24 cellular contexts compared by ENCODE assay signal in genomic region chr22:37139762-37140161, GRCh38. TPM values are rescaled to one million over a fixed set of nuclear protein-coding genes. Genes with fewer than 3 reads are reported as not detected.
DNase-seq lines count a peak whose midpoint lies in the region; ATAC-seq, FAIRE-seq and TF ChIP-seq lines count a peak whose summit lies in the region.
"Had no signal": no experiment of that assay in that cellular context is flagged by ENCODE, and none has a peak within 500 bp of the region (broad histone marks: within the 10 kb centered on the region; RNA-seq: fewer than 3 reads in every experiment).

No MANE protein-coding gene starts in this region.

- H3K27ac ChIP-seq in H9 (ENCODE audit: insufficient read length, low read depth, low read length): no peak overlapping the region
- H3K27ac ChIP-seq in GM12878 (ENCODE audit: control insufficient read depth, insufficient read depth): no peak overlapping the region
- H3K27ac ChIP-seq: esophagus squamous epithelium, GM23248, neutrophil, VCaP had no signal

- H4K91ac ChIP-seq in H9 (ENCODE audit: insufficient read length, low read depth, low read length): no peak overlapping the region

- no peak overlapping the region for H2BK15ac ChIP-seq in H9 (ENCODE audit: low read depth, low read length)

- H4K20me1 ChIP-seq in H9 (ENCODE audit: control insufficient read depth, insufficient read depth, insufficient read length) (no peaks in the 10 kb centered on the region), GM12878 (ENCODE audit: control insufficient read depth, insufficient read depth) (no peaks in the 10 kb centered on the region; the same call in 1 of the 2 replicates)

- CTCF ChIA-PET in GM12878 (lab: Yijun Ruan, JAX): interaction anchor here (1.0 to 1.9 kb wide), 6 partner anchors 9 to 40 kb away, joined by 4 to 8 read pairs (median 5); partner anchors contain the start of gene IL2RB

- H2BK5ac ChIP-seq in H9 (ENCODE audit: insufficient read length, low read length): no peak overlapping the region

- H3K23ac ChIP-seq in H9 (ENCODE audit: insufficient read length, low read depth, low read length): no peak overlapping the region

- H3T11ph ChIP-seq in H9 (ENCODE audit: low read length): no peak overlapping the region

- peaks cover 51% of the 10 kb centered on the region for H3K4me1 Mint-ChIP-seq in activated naive CD4-positive, alpha-beta T cell treated with anti-CD3 and anti-CD28 coated beads, Interleukin-2, amount 50 U/mL, for 24 hours
- peaks cover 0 to 5% of the 10 kb centered on the region in 2 experiments; a peak in 2 of 4 replicates for H3K4me1 Mint-ChIP-seq in H9
- peaks cover 47 to 54% of the 10 kb centered on the region in 2 donors for H3K4me1 Mint-ChIP-seq in effector memory CD8-positive, alpha-beta T cell (ENCODE audit: low read depth in 2 of 2)

- TF ChIP-seq CTCF in H9 (conservative IDR thresholded peaks at IDR 0.05) (peak; percentile 25; the same call in 2 of the 3 replicates), GM12878 (IDR thresholded peaks at IDR 0.05 in 2 of 3, conservative IDR thresholded peaks at IDR 0.05 in 1 of 3; ENCODE audit: control insufficient read depth in 2 of 3, extremely low read depth in 1 of 3, insufficient read depth in 1 of 3, low read depth in 3 of 3, low read length in 3 of 3) (peak in 1 of 3 experiments; percentile 18; a peak in 1 of 6 replicates)

- no peak for TF ChIP-seq POLR2A in GM12878 (IDR thresholded peaks at IDR 0.05; ENCODE audit: low read depth, low read length)

- no peaks in the 10 kb centered on the region for H3K79me2 ChIP-seq in H9 (ENCODE audit: insufficient read depth, low read length)
- peaks cover 9% of the 10 kb centered on the region for H3K79me2 ChIP-seq in GM12878 (ENCODE audit: control insufficient read depth, insufficient read depth, low read length)

- TF ChIP-seq EP300 in GM12878 (IDR thresholded peaks at IDR 0.05; ENCODE audit: borderline replicate concordance in 1 of 2, control insufficient read depth in 1 of 2, low read depth in 2 of 2, low read length in 2 of 2): no peak

- no peak overlapping the region for H3K18ac ChIP-seq in H9 (ENCODE audit: insufficient read length, low read depth, low read length)

- no peak overlapping the region for H2AK5ac ChIP-seq in H9 (ENCODE audit: insufficient read length, low read length)

- no peak for DNase-seq in activated naive CD4-positive, alpha-beta T cell (lab: John Stamatoyannopoulos, UW)
- DNase-seq in H9: no peak
- DNase-seq in GM12878 (ENCODE audit: low read depth, low spot score): no peak
- DNase-seq in stimulated activated naive CD8-positive, alpha-beta T cell treated with anti-CD3 and anti-CD28 coated beads, Interleukin-15, Interleukin-2, amounts not matched to agents 100 U/mL and 50 U/mL, for 24 hours: peak; percentile 36
- DNase-seq in NCI-H1694 treated with DMSO at 0.1 percent for 48 hours (lab: John Stamatoyannopoulos, UW): no peak
- DNase-seq in EL: no peak
- DNase-seq in effector memory CD8-positive, alpha-beta T cell: no peak
- DNase-seq: activated gamma-delta T cell; DMS79; effector CD4-positive, alpha-beta T cell; esophagus squamous epithelium; GM23248; Kasumi-1; NCI-H1092; NCI-H2081 treated with DMSO at 0.1 percent for 48 hours; NCI-H526; T-helper 2 cell had no signal

- no peaks in the 10 kb centered on the region for H3K23me2 ChIP-seq in H9 (ENCODE audit: insufficient read length, low read depth, low read length, poor library complexity, severe bottlenecking)

- H2BK120ac ChIP-seq in H9 (ENCODE audit: low read depth, low read length, poor library complexity, severe bottlenecking): no peak overlapping the region

- no peaks in the 10 kb centered on the region for H3K27me3 Mint-ChIP-seq in activated naive CD4-positive, alpha-beta T cell treated with anti-CD3 and anti-CD28 coated beads, Interleukin-2, amount 50 U/mL, for 24 hours
- peaks cover 16% of the 10 kb centered on the region for H3K27me3 Mint-ChIP-seq in H9 (ENCODE audit: low read depth)
- no peaks in the 10 kb centered on the region for H3K27me3 Mint-ChIP-seq in effector memory CD8-positive, alpha-beta T cell

- H3K36me3 ChIP-seq in GM12878 (ENCODE audit: control insufficient read depth in 2 of 2, insufficient read depth in 2 of 2, low read length in 1 of 2): peaks cover 32 to 72% of the 10 kb centered on the region in 2 experiments
- H3K36me3 ChIP-seq: esophagus squamous epithelium, neutrophil had no signal

- peaks cover 22% of the 10 kb centered on the region for H3K36me3 Mint-ChIP-seq in activated naive CD4-positive, alpha-beta T cell treated with anti-CD3 and anti-CD28 coated beads, Interleukin-2, amount 50 U/mL, for 24 hours
- H3K36me3 Mint-ChIP-seq in H9 (ENCODE audit: insufficient read depth in 1 of 3, low read depth in 3 of 3): no peaks in the 10 kb centered on the region; a peak in 1 of 7 replicates
- peaks cover 92% of the 10 kb centered on the region for H3K36me3 Mint-ChIP-seq in effector memory CD8-positive, alpha-beta T cell (ENCODE audit: insufficient read depth)

- H3K4me1 ChIP-seq in H9 (ENCODE audit: insufficient read depth, low read length) (no peaks in the 10 kb centered on the region), GM12878 (ENCODE audit: control insufficient read depth, insufficient read depth, low read length) (peaks cover 18% of the 10 kb centered on the region)

- no peak overlapping the region for H3K56ac ChIP-seq in H9 (ENCODE audit: insufficient read length, low read depth, low read length)

- SMC1A ChIA-PET in GM12878 (lab: Charles Lee; ENCODE audit: uncharacterized antibody, unreplicated experiment): interaction anchor here (1.0 to 2.8 kb wide), 7 partner anchors 10 to 105 kb away, joined by 3 to 19 read pairs (median 6); partner anchors contain the start of gene IL2RB

- no peak for FAIRE-seq in GM12878 (lab: Jason Lieb, UNC)

- H3K4me2 ChIP-seq in H9 (ENCODE audit: insufficient read depth, insufficient read length, low read length) (no peak overlapping the region), GM12878 (ENCODE audit: control insufficient read depth, insufficient read depth) (0 out of 2 replicates have a peak overlapping the region, but pooled peaks have one; percentile 20)

- RAD21 ChIA-PET in GM12878 (lab: Charles Lee; ENCODE audit: unreplicated experiment): interaction anchor here (0.8 to 2.1 kb wide), 7 partner anchors 8 to 61 kb away, joined by 3 to 8 read pairs (median 4); partner anchors contain the start of gene IL2RB

- no peaks in the 10 kb centered on the region for H3K9me3 Mint-ChIP-seq in activated naive CD4-positive, alpha-beta T cell treated with anti-CD3 and anti-CD28 coated beads, Interleukin-2, amount 50 U/mL, for 24 hours
- no peaks in the 10 kb centered on the region for H3K9me3 Mint-ChIP-seq in H9
- H3K9me3 Mint-ChIP-seq in effector memory CD8-positive, alpha-beta T cell: no peaks in the 10 kb centered on the region

- peak overlapping the region; percentile 80 for H3K4me3 Mint-ChIP-seq in activated naive CD4-positive, alpha-beta T cell treated with anti-CD3 and anti-CD28 coated beads, Interleukin-2, amount 50 U/mL, for 24 hours
- H3K4me3 Mint-ChIP-seq in H9: no peak overlapping the region
- no peak overlapping the region for H3K4me3 Mint-ChIP-seq in effector memory CD8-positive, alpha-beta T cell

- BruUV-seq in GM12878 (replicated peaks; lab: Mats Ljungman, UMichigan): no TSS peak

- H4K5ac ChIP-seq in H9 (ENCODE audit: insufficient read length, low read depth, low read length): no peak overlapping the region

- H3K27ac Mint-ChIP-seq in activated naive CD4-positive, alpha-beta T cell treated with anti-CD3 and anti-CD28 coated beads, Interleukin-2, amount 50 U/mL, for 24 hours: peak overlapping the region; percentile 98
- no peak overlapping the region for H3K27ac Mint-ChIP-seq in H9
- peak overlapping the region in 1 of 2 donors; percentile 92 for H3K27ac Mint-ChIP-seq in effector memory CD8-positive, alpha-beta T cell

- no peak for TF ChIP-seq RAD21 in GM12878 (IDR thresholded peaks at IDR 0.05; ENCODE audit: insufficient read depth, low read depth, low read length)

- no peak overlapping the region for H4K8ac ChIP-seq in H9 (replicated peaks; ENCODE audit: insufficient read length, low read depth, low read length)

- no peaks in the 10 kb centered on the region for H3K79me1 ChIP-seq in H9 (ENCODE audit: insufficient read depth, low read depth, low read length, poor library complexity, severe bottlenecking)

- no peak overlapping the region for H3K4ac ChIP-seq in H9 (ENCODE audit: low read depth, low read length)

- H3K27me3 ChIP-seq in H9 (ENCODE audit: insufficient read depth, low read length): no peaks in the 10 kb centered on the region
- no peaks in the 10 kb centered on the region for H3K27me3 ChIP-seq in GM12878 (replicated peaks in 1 of 2; ENCODE audit: control insufficient read depth in 2 of 2, insufficient read depth in 2 of 2, low read length in 1 of 2)
- H3K27me3 ChIP-seq: neutrophil had no signal

- H2AFZ ChIP-seq in H9 (ENCODE audit: low read length): no peak overlapping the region
- H2AFZ ChIP-seq in GM12878 (ENCODE audit: control insufficient read depth, low read depth, low read length): no peak overlapping the region
- H2AFZ ChIP-seq: GM23248 had no signal

- ATAC-seq in GM12878: peak; percentile 75
- ATAC-seq in stimulated activated naive CD8-positive, alpha-beta T cell treated with anti-CD3 and anti-CD28 coated beads, Interleukin-15, Interleukin-2, amounts not matched to agents 100 U/mL and 50 U/mL, for 24 hours: no peak
- no peak for ATAC-seq in effector memory CD8-positive, alpha-beta T cell (replicated peaks)
- ATAC-seq: left lobe of liver had no signal

- in situ Hi-C loops in GM12878 (cut with MboI): no loop called here

- no peak overlapping the region for H3K4me3 ChIP-seq in GM12878
- H3K4me3 ChIP-seq: esophagus squamous epithelium, GM23248 had no signal

- no peak overlapping the region for H2BK20ac ChIP-seq in H9 (ENCODE audit: low read depth, low read length, poor library complexity, severe bottlenecking)

- H3K9ac ChIP-seq in H9 (ENCODE audit: extremely low read depth, insufficient read length, low read length): no peak overlapping the region
- H3K9ac ChIP-seq in GM12878 (ENCODE audit: control insufficient read depth, insufficient read depth, low read length): no peak overlapping the region
- H3K9ac ChIP-seq: GM23248 had no signal

- H2BK12ac ChIP-seq in H9 (ENCODE audit: insufficient read length, low read depth, low read length): no peak overlapping the region

- H3K9me3 ChIP-seq in H9 (ENCODE audit: control insufficient read depth, low read depth, low read length) (no peaks in the 10 kb centered on the region), GM12878 (replicated peaks; ENCODE audit: control insufficient read depth, insufficient read depth, low read length) (no peaks in the 10 kb centered on the region)
- H3K9me3 ChIP-seq: esophagus squamous epithelium, neutrophil had no signal

- intact Hi-C loops in GM12878 (cut with micrococcal nuclease; ENCODE audit: unreplicated experiment): loop anchor here (10.0 kb wide), 1 partner anchor 55 kb away; no protein-coding TSS in a partner anchor

- H3K14ac ChIP-seq in H9 (ENCODE audit: insufficient read depth, low read length): no peak overlapping the region

- WGBS in H9 (ENCODE audit: extremely low coverage, insufficient read length, low lambda C conversion rate): no CpG with 5 or more reads among the region's 7 CpGs
- 34% methylated on average over 7 of the region's 7 CpGs for WGBS in GM12878 (ENCODE audit: insufficient coverage, insufficient replicate concordance, low lambda C conversion rate, missing lambda C conversion rate)

- POLR2A ChIA-PET in GM12878 (lab: Charles Lee): interaction anchor here (1.2 to 1.6 kb wide), 3 partner anchors 9 to 16 kb away, joined by 3 to 6 read pairs (median 5); partner anchors contain the start of gene IL2RB

RNA-seq across cellular contexts. Expression of gene IL2RB, which starts 10.0 kb away (rescaled TPM):
- total RNA-seq in H9 (2021) (0.35 TPM in 2 replicates), GM12878 (2014; rRNA removed) (12.4 and 14.8 TPM in 2 replicates), GM12878 (2014; rRNA removed; fragmentation: Illumina TruSeq; extraction: Trizol) (11.7 and 14.3 TPM in 2 replicates), GM12878 (2021) (86.8 and 91.9 TPM in 2 replicates)
- total RNA-seq in GM12878 (2013; cell fraction: nucleolus; rRNA removed): 55.9 and 64.1 TPM in 2 replicates
- 28.0 TPM for polyA plus RNA-seq in GM12878 (2011; ENCODE audit: low read depth)
- polyA plus RNA-seq in GM12878 (2011; rRNA removed) (27.7 and 91.9 TPM in 2 replicates), GM12878 (2014; fragmentation: Illumina TruSeq; extraction: Trizol) (24.3 and 56.0 TPM in 2 replicates), GM12878 (2014; fragmentation: Nextera tagmentation; extraction: Ambion mirVana) (10 to 100 TPM; 10.2 TPM), GM12878 (2014; rRNA removed) (46.1 and 56.0 TPM in 2 replicates), GM12878 (2016; fragmentation: Nextera tagmentation; extraction: Ambion mirVana) (100 to 1,000 TPM; 119 to 120 TPM)
- polyA plus RNA-seq in GM12878 (2011; cell fraction: cytosol; rRNA removed): 89.5 and 131 TPM in 2 replicates
- polyA plus RNA-seq in GM12878 (2011; cell fraction: nucleus; rRNA removed): 145 TPM in 2 replicates
- polyA plus RNA-seq in GM12878 (2012): 50.5 and 64.7 TPM in 2 replicates
- polyA minus RNA-seq in GM12878 (2011; rRNA and poly(A)+ RNA removed): 34.5 and 58.6 TPM in 2 replicates
- polyA minus RNA-seq in GM12878 (2011; cell fraction: cytosol; rRNA and poly(A)+ RNA removed): 47.5 and 49.2 TPM in 2 replicates
- polyA minus RNA-seq in GM12878 (2011; cell fraction: nucleus; rRNA and poly(A)+ RNA removed): 19.7 and 32.2 TPM in 2 replicates
- total RNA-seq: GM23248, HT-29 had no signal

RNA-seq across cellular contexts. Expression of gene TMPRSS6, which starts 30.2 kb away (rescaled TPM):
- total RNA-seq in H9 (2021): not detected in 2 replicates
- 4.0 TPM in 2 replicates for total RNA-seq in GM12878 (2013; cell fraction: nucleolus; rRNA removed)
- 0.06 TPM in 1 of 2 replicates, not detected in the other for total RNA-seq in GM12878 (2014; rRNA removed)
- total RNA-seq in GM12878 (2014; rRNA removed; fragmentation: Illumina TruSeq; extraction: Trizol): not detected in 2 replicates
- 0.19 and 0.31 TPM in 2 replicates for total RNA-seq in GM12878 (2021)
- 0.21 TPM for polyA plus RNA-seq in GM12878 (2011; ENCODE audit: low read depth)
- 0.55 and 0.69 TPM in 2 replicates for polyA plus RNA-seq in GM12878 (2011; rRNA removed)
- polyA plus RNA-seq in GM12878 (2011; cell fraction: cytosol; rRNA removed): 0.82 and 1.3 TPM in 2 replicates
- polyA plus RNA-seq in GM12878 (2011; cell fraction: nucleus; rRNA removed): 3.8 and 6.0 TPM in 2 replicates
- polyA plus RNA-seq in GM12878 (2012): 0.57 and 1.00 TPM in 2 replicates
- polyA plus RNA-seq in GM12878 (2014; fragmentation: Illumina TruSeq; extraction: Trizol): not detected in 2 replicates
- polyA plus RNA-seq in GM12878 (2014; fragmentation: Nextera tagmentation; extraction: Ambion mirVana): not detected
- 0.03 TPM in 1 of 2 replicates, not detected in the other for polyA plus RNA-seq in GM12878 (2014; rRNA removed)
- polyA plus RNA-seq in GM12878 (2016; fragmentation: Nextera tagmentation; extraction: Ambion mirVana): under 1 TPM in 1 of 2 experiments, not detected in 1; 0.07 TPM
- polyA minus RNA-seq in GM12878 (2011; rRNA and poly(A)+ RNA removed): 0.82 and 1.1 TPM in 2 replicates
- polyA minus RNA-seq in GM12878 (2011; cell fraction: cytosol; rRNA and poly(A)+ RNA removed): 0.31 TPM in 1 of 2 replicates, not detected in the other
- polyA minus RNA-seq in GM12878 (2011; cell fraction: nucleus; rRNA and poly(A)+ RNA removed): 1.8 TPM in 2 replicates
- total RNA-seq: cerebellum, GM23248, HT-29 had no signal
- polyA plus RNA-seq: AG04450 had no signal

RNA-seq across cellular contexts. Expression of gene C1QTNF6, which starts 48.3 kb away (rescaled TPM):
- total RNA-seq in H9 (2021): 3.8 and 5.0 TPM in 2 replicates
- 23.7 and 26.2 TPM in 2 replicates for total RNA-seq in GM12878 (2013; cell fraction: nucleolus; rRNA removed)
- total RNA-seq in GM12878 (2014; rRNA removed): 1.1 and 1.3 TPM in 2 replicates
- 1.6 and 1.7 TPM in 2 replicates for total RNA-seq in GM12878 (2014; rRNA removed; fragmentation: Illumina TruSeq; extraction: Trizol)
- 2.1 and 2.4 TPM in 2 replicates for total RNA-seq in GM12878 (2021)
- 2.3 TPM for polyA plus RNA-seq in GM12878 (2011; ENCODE audit: low read depth)
- polyA plus RNA-seq in GM12878 (2011; rRNA removed): 3.9 and 4.1 TPM in 2 replicates
- 4.7 and 5.2 TPM in 2 replicates for polyA plus RNA-seq in GM12878 (2011; cell fraction: cytosol; rRNA removed)
- 23.6 and 35.1 TPM in 2 replicates for polyA plus RNA-seq in GM12878 (2011; cell fraction: nucleus; rRNA removed)
- 3.4 and 3.7 TPM in 2 replicates for polyA plus RNA-seq in GM12878 (2012)
- 1.1 and 1.5 TPM in 2 replicates for polyA plus RNA-seq in GM12878 (2014; fragmentation: Illumina TruSeq; extraction: Trizol)
- polyA plus RNA-seq in GM12878 (2014; fragmentation: Nextera tagmentation; extraction: Ambion mirVana): under 1 TPM; 0.16 to 0.18 TPM
- polyA plus RNA-seq in GM12878 (2014; rRNA removed): 2.5 and 2.7 TPM in 2 replicates
- polyA plus RNA-seq in GM12878 (2016; fragmentation: Nextera tagmentation; extraction: Ambion mirVana): 1 to 10 TPM in 1 of 2 experiments, under 1 TPM in 1; 0.99 to 1.1 TPM
- 5.9 and 8.9 TPM in 2 replicates for polyA minus RNA-seq in GM12878 (2011; rRNA and poly(A)+ RNA removed)
- 2.8 and 4.1 TPM in 2 replicates for polyA minus RNA-seq in GM12878 (2011; cell fraction: cytosol; rRNA and poly(A)+ RNA removed)
- polyA minus RNA-seq in GM12878 (2011; cell fraction: nucleus; rRNA and poly(A)+ RNA removed): 14.0 and 16.0 TPM in 2 replicates
